Comparison of ENCODE assay signal across 1 cellular context in the genomic region with DNA sequence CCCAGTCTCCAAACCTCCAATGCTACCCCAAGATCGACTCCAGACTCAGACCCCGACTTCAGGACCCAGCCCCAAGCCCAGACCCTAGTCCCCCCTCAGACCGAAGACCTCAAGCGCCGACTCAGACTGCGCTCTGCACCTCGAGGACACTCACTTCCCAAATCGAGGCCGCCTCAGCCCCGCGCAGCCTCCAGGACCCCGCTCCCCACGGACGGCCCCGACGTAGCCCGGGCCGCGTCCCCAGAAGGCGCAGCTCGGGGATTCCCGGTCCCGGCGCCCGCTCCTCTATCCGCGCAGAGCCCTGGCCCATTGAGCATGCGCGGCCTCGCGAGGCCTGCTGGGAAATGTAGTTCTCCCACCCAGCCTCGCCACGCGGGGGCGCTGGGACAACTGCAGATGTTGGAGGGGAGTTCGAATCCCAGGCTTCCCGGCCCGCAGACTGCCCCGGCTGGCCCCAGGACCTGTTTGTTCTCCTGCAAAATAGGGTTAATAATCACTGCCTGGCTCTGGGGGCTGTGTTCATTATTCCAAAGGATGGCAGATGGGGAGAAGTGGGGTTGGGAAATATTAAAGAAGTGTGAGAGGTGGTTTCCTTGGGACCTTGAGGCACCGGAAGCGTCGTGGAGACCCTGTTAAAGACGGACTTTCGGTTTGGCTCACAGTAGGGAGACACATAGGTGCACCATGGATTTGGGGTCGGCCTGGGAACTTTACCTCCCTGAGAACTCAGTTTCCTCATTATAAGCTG.
A peak's percentile ranks its signal among the peaks of the same experiment; 100 is the strongest.
TF ChIP-seq lines count a peak whose summit lies in the region.

Gene APBA3, minus strand, starts transcription at position 311 of the 748 bp plus-strand sequence. CDS start 1,428 bp downstream, outside the sequence.

TF ChIP-seq in HepG2, 621 proteins besides CTCF, POLR2A, EP300 and RAD21 (continued from another document and continues in another):
- TF ChIP-seq, protein P1, sequence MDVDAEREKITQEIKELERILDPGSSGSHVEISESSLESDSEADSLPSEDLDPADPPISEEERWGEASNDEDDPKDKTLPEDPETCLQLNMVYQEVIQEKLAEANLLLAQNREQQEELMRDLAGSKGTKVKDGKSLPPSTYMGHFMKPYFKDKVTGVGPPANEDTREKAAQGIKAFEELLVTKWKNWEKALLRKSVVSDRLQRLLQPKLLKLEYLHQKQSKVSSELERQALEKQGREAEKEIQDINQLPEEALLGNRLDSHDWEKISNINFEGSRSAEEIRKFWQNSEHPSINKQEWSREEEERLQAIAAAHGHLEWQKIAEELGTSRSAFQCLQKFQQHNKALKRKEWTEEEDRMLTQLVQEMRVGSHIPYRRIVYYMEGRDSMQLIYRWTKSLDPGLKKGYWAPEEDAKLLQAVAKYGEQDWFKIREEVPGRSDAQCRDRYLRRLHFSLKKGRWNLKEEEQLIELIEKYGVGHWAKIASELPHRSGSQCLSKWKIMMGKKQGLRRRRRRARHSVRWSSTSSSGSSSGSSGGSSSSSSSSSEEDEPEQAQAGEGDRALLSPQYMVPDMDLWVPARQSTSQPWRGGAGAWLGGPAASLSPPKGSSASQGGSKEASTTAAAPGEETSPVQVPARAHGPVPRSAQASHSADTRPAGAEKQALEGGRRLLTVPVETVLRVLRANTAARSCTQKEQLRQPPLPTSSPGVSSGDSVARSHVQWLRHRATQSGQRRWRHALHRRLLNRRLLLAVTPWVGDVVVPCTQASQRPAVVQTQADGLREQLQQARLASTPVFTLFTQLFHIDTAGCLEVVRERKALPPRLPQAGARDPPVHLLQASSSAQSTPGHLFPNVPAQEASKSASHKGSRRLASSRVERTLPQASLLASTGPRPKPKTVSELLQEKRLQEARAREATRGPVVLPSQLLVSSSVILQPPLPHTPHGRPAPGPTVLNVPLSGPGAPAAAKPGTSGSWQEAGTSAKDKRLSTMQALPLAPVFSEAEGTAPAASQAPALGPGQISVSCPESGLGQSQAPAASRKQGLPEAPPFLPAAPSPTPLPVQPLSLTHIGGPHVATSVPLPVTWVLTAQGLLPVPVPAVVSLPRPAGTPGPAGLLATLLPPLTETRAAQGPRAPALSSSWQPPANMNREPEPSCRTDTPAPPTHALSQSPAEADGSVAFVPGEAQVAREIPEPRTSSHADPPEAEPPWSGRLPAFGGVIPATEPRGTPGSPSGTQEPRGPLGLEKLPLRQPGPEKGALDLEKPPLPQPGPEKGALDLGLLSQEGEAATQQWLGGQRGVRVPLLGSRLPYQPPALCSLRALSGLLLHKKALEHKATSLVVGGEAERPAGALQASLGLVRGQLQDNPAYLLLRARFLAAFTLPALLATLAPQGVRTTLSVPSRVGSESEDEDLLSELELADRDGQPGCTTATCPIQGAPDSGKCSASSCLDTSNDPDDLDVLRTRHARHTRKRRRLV (CRISPR knock-in tag; IDR thresholded peaks at IDR 0.05) = no peak
- TF ChIP-seq ZFP37 (CRISPR knock-in tag; IDR thresholded peaks at IDR 0.05; ENCODE audit: borderline replicate concordance) = no peak
- TF ChIP-seq CCAR2 (optimal IDR thresholded peaks at IDR 0.05; ENCODE audit: low read depth, low read length) = peak; percentile 84
- peak; percentile 13; the same call in 1 of the 2 replicates for TF ChIP-seq MIER3 (CRISPR knock-in tag; IDR thresholded peaks at IDR 0.05; ENCODE audit: borderline replicate concordance)
- TF ChIP-seq NR2F2 (IDR thresholded peaks at IDR 0.05; ENCODE audit: borderline replicate concordance, low read depth) = no peak
- TF ChIP-seq HMGXB4 (CRISPR knock-in tag; IDR thresholded peaks at IDR 0.05; ENCODE audit: borderline replicate concordance in 1 of 2, low read depth in 1 of 2) = peak; percentile 86 to 87; a peak in 3 of 4 replicates
- TF ChIP-seq, protein P2, sequence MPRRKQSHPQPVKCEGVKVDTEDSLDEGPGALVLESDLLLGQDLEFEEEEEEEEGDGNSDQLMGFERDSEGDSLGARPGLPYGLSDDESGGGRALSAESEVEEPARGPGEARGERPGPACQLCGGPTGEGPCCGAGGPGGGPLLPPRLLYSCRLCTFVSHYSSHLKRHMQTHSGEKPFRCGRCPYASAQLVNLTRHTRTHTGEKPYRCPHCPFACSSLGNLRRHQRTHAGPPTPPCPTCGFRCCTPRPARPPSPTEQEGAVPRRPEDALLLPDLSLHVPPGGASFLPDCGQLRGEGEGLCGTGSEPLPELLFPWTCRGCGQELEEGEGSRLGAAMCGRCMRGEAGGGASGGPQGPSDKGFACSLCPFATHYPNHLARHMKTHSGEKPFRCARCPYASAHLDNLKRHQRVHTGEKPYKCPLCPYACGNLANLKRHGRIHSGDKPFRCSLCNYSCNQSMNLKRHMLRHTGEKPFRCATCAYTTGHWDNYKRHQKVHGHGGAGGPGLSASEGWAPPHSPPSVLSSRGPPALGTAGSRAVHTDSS (CRISPR knock-in tag; conservative IDR thresholded peaks at IDR 0.05) = no peak
- no peak; the same call in 1 of the 2 replicates for TF ChIP-seq ZNF124 (CRISPR knock-in tag; IDR thresholded peaks at IDR 0.05)
- no peak; the same call in 1 of the 2 replicates for TF ChIP-seq ZNF160 (CRISPR knock-in tag; IDR thresholded peaks at IDR 0.05)
- TF ChIP-seq, protein P3, sequence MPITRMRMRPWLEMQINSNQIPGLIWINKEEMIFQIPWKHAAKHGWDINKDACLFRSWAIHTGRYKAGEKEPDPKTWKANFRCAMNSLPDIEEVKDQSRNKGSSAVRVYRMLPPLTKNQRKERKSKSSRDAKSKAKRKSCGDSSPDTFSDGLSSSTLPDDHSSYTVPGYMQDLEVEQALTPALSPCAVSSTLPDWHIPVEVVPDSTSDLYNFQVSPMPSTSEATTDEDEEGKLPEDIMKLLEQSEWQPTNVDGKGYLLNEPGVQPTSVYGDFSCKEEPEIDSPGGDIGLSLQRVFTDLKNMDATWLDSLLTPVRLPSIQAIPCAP (CRISPR knock-in tag; IDR thresholded peaks at IDR 0.05; ENCODE audit: low read depth) = 0 out of 2 replicates have a peak, but pooled peaks have one; percentile 29
- TF ChIP-seq ZNF790 (CRISPR knock-in tag; IDR thresholded peaks at IDR 0.05; ENCODE audit: borderline replicate concordance) = no peak
- TF ChIP-seq ATRX (CRISPR knock-in tag; IDR thresholded peaks at IDR 0.05; ENCODE audit: borderline replicate concordance) = peak; percentile 4; the same call in 1 of the 2 replicates
- no peak; the same call in 1 of the 2 replicates for TF ChIP-seq CAMTA2 (CRISPR knock-in tag; IDR thresholded peaks at IDR 0.05; ENCODE audit: borderline replicate concordance)
- TF ChIP-seq CBX5 (CRISPR knock-in tag; IDR thresholded peaks at IDR 0.05; ENCODE audit: borderline replicate concordance) = no peak
- TF ChIP-seq CENPX (CRISPR knock-in tag; IDR thresholded peaks at IDR 0.05) = no peak
- peak; percentile 84; the same call in 1 of the 2 replicates for TF ChIP-seq NCOA1 (CRISPR knock-in tag; IDR thresholded peaks at IDR 0.05)
- TF ChIP-seq ZNF598 (CRISPR knock-in tag; IDR thresholded peaks at IDR 0.05; ENCODE audit: borderline replicate concordance) = peak; percentile 28; the same call in 1 of the 2 replicates
- no peak for TF ChIP-seq ZNF407 (CRISPR knock-in tag; IDR thresholded peaks at IDR 0.05; ENCODE audit: not compliant biosample characterization)
- no peak for TF ChIP-seq MAFK (conservative IDR thresholded peaks at IDR 0.05 in 1 of 2, IDR thresholded peaks at IDR 0.05 in 1 of 2; ENCODE audit: low read length in 2 of 2)
- no peak for TF ChIP-seq ZFYVE20 (CRISPR knock-in tag; IDR thresholded peaks at IDR 0.05; ENCODE audit: borderline replicate concordance, low read depth)
- no peak for TF ChIP-seq ZNF720 (CRISPR knock-in tag; IDR thresholded peaks at IDR 0.05)
- TF ChIP-seq ZNF232 (CRISPR knock-in tag; IDR thresholded peaks at IDR 0.05; ENCODE audit: borderline replicate concordance) = peak; percentile 75; the same call in 1 of the 2 replicates
- TF ChIP-seq, protein P4, sequence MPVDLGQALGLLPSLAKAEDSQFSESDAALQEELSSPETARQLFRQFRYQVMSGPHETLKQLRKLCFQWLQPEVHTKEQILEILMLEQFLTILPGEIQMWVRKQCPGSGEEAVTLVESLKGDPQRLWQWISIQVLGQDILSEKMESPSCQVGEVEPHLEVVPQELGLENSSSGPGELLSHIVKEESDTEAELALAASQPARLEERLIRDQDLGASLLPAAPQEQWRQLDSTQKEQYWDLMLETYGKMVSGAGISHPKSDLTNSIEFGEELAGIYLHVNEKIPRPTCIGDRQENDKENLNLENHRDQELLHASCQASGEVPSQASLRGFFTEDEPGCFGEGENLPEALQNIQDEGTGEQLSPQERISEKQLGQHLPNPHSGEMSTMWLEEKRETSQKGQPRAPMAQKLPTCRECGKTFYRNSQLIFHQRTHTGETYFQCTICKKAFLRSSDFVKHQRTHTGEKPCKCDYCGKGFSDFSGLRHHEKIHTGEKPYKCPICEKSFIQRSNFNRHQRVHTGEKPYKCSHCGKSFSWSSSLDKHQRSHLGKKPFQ (CRISPR knock-in tag; IDR thresholded peaks at IDR 0.05; ENCODE audit: insufficient replicate concordance) = peak; percentile 51
- TF ChIP-seq ZFP90 (CRISPR knock-in tag; IDR thresholded peaks at IDR 0.05; ENCODE audit: borderline replicate concordance) = peak; percentile 84
- no peak for TF ChIP-seq ZNF644 (CRISPR knock-in tag; IDR thresholded peaks at IDR 0.05; ENCODE audit: low read depth)
- TF ChIP-seq SOX13 (IDR thresholded peaks at IDR 0.05) = no peak
- peak in 1 of 2 experiments; percentile 43; a peak in 2 of 4 replicates for TF ChIP-seq SOX13 (CRISPR knock-in tag; conservative IDR thresholded peaks at IDR 0.05 in 1 of 2, IDR thresholded peaks at IDR 0.05 in 1 of 2)
- no peak for TF ChIP-seq XBP1 (CRISPR knock-in tag; IDR thresholded peaks at IDR 0.05)
- TF ChIP-seq ZNF431 (CRISPR knock-in tag; IDR thresholded peaks at IDR 0.05; ENCODE audit: borderline replicate concordance, low read depth) = no peak
- TF ChIP-seq HNF4G (IDR thresholded peaks at IDR 0.05; ENCODE audit: borderline replicate concordance, low read depth, low read length) = no peak; the same call in 1 of the 2 replicates
- TF ChIP-seq HNF4G (CRISPR knock-in tag; IDR thresholded peaks at IDR 0.05; ENCODE audit: borderline replicate concordance, low read depth) = no peak
- TF ChIP-seq FOXJ3 (CRISPR knock-in tag; IDR thresholded peaks at IDR 0.05; ENCODE audit: borderline replicate concordance) = no peak
- peak; percentile 87; the same call in 1 of the 2 replicates for TF ChIP-seq GTF3A (CRISPR knock-in tag; conservative IDR thresholded peaks at IDR 0.05)
- TF ChIP-seq NFIB (CRISPR knock-in tag; IDR thresholded peaks at IDR 0.05; ENCODE audit: borderline replicate concordance) = no peak
- no peak for TF ChIP-seq SIN3A (IDR thresholded peaks at IDR 0.05; ENCODE audit: borderline replicate concordance, low read depth, low read length)
- no peak for TF ChIP-seq ZNF235 (CRISPR knock-in tag; IDR thresholded peaks at IDR 0.05; ENCODE audit: borderline replicate concordance)
- no peak for TF ChIP-seq ZKSCAN5 (CRISPR knock-in tag; IDR thresholded peaks at IDR 0.05)
- no peak for TF ChIP-seq ZC3H4 (CRISPR knock-in tag; IDR thresholded peaks at IDR 0.05; ENCODE audit: borderline replicate concordance)
- TF ChIP-seq NR2F1 (CRISPR knock-in tag; IDR thresholded peaks at IDR 0.05) = no peak
